ENCODE assay signal across 8 cellular contexts in genomic region chr5:178204205-178205009, GRCh38. TPM values are rescaled to one million over a fixed set of nuclear protein-coding genes. Genes with fewer than 3 reads are reported as not detected.
DNase-seq lines count a peak whose midpoint lies in the region; ATAC-seq and TF ChIP-seq lines count a peak whose summit lies in the region.

HNRNPAB (plus strand) TSS chr5:178204533; CDS start chr5:178204838, 305 bp downstream.

- peaks cover 6% of the 10 kb centered on the region; the same call in 1 of the 2 replicates for H3K4me1 ChIP-seq in BE2C

- peak; percentile 80 for ATAC-seq in HG03460 (IDR thresholded peaks at IDR 0.05; ENCODE audit: unreplicated experiment)

- H3K36me3 ChIP-seq in BE2C = peaks cover 50% of the 10 kb centered on the region

- peaks cover 44% of the 10 kb centered on the region for H3K36me3 Mint-ChIP-seq in activated CD4-positive, alpha-beta T cell treated with anti-CD3 and anti-CD28 coated beads, Interleukin-2, amount 10 ng/mL, durations not matched to agents 24 days and 14 days (ENCODE audit: low read depth)

- H3K27ac Mint-ChIP-seq in activated CD4-positive, alpha-beta T cell treated with anti-CD3 and anti-CD28 coated beads, Interleukin-2, amount 10 ng/mL, durations not matched to agents 24 days and 14 days = peak within 1 kb of the TSS; percentile 99

- no peaks in the 10 kb centered on the region for H3K27me3 ChIP-seq in BE2C

- peak; percentile 95 for DNase-seq in BE2C
- DNase-seq in GM19240 (ENCODE audit: insufficient read length, low spot score) = peak; percentile 93
- DNase-seq in NCI-H526 (lab: John Stamatoyannopoulos, UW) = peak; percentile 80 to 93
- peak; percentile 99 for DNase-seq in activated CD4-positive, alpha-beta T cell treated with anti-CD3 and anti-CD28 coated beads, Interleukin-2, amount 10 ng/mL, durations not matched to agents 24 days and 14 days
- peak; percentile 97 for DNase-seq in coronary artery (ENCODE audit: low spot score)
- DNase-seq in left kidney (ENCODE audit: low read depth, low spot score) = peak; percentile 98
- peak; percentile 95 to 96 for DNase-seq in stimulated activated CD4-positive, alpha-beta T cell treated with anti-CD3 and anti-CD28 coated beads, Interleukin-2, amount 100 ng/mL, for 24 hours

- TF ChIP-seq CTCF in BE2C (IDR thresholded peaks at IDR 0.05; ENCODE audit: low read depth, low read length) = no peak
- no peak for TF ChIP-seq CTCF in coronary artery (IDR thresholded peaks at IDR 0.05)

- H3K27me3 Mint-ChIP-seq in activated CD4-positive, alpha-beta T cell treated with anti-CD3 and anti-CD28 coated beads, Interleukin-2, amount 10 ng/mL, durations not matched to agents 24 days and 14 days = peaks cover 2% of the 10 kb centered on the region

- H3K4me3 ChIP-seq in BE2C (ENCODE audit: low read depth, low read length) = peak within 1 kb of the TSS; percentile 99
- peak within 1 kb of the TSS; percentile 97 for H3K4me3 ChIP-seq in coronary artery

- peaks cover 26% of the 10 kb centered on the region for H3K4me1 Mint-ChIP-seq in activated CD4-positive, alpha-beta T cell treated with anti-CD3 and anti-CD28 coated beads, Interleukin-2, amount 10 ng/mL, durations not matched to agents 24 days and 14 days

- peak within 1 kb of the TSS; percentile 83 to 90 for H3K27ac ChIP-seq in coronary artery

- no peaks in the 10 kb centered on the region for H3K9me3 Mint-ChIP-seq in activated CD4-positive, alpha-beta T cell treated with anti-CD3 and anti-CD28 coated beads, Interleukin-2, amount 10 ng/mL, durations not matched to agents 24 days and 14 days

- H3K9me3 ChIP-seq in BE2C = no peaks in the 10 kb centered on the region

- intact Hi-C loops in activated CD4-positive, alpha-beta T cell treated with anti-CD3 and anti-CD28 coated beads, Interleukin-2, amount 10 ng/mL, durations not matched to agents 24 days and 14 days (cut with micrococcal nuclease) = loop anchor here (1.0 to 5.0 kb wide), 4 partner anchors 28 to 1418 kb away; partner anchors contain the start of genes HNRNPH1, NHP2, PHYKPL and RMND5B

- H3K4me3 Mint-ChIP-seq in activated CD4-positive, alpha-beta T cell treated with anti-CD3 and anti-CD28 coated beads, Interleukin-2, amount 10 ng/mL, durations not matched to agents 24 days and 14 days = peak within 1 kb of the TSS; percentile 98

RNA-seq across cellular contexts. Expression of gene HNRNPAB, which starts in this region (rescaled TPM):
- polyA plus RNA-seq in BE2C (2012; ENCODE audit: insufficient read depth, insufficient read length, low read depth) = 282 TPM
- 492 and 507 TPM in 2 replicates for total RNA-seq in activated CD4-positive, alpha-beta T cell treated with anti-CD3 and anti-CD28 coated beads, Interleukin-2, amount 10 ng/mL, durations not matched to agents 24 days and 14 days

Comparison
In these comparisons a context has a peak if more than half of its experiments do, and no peak if none do; other contexts are left out.
1. Peak in every context shown above with its lines: DNase-seq, ATAC-seq, H3K4me3 ChIP-seq and H3K27ac ChIP-seq.